26 cellular contexts compared by ENCODE assay signal in genomic region chr17:68731465-68731864, GRCh38.
"Had no signal": no experiment of that assay in that cellular context is flagged by ENCODE, and none has a peak within 500 bp of the region (broad histone marks: within the 10 kb centered on the region; RNA-seq: fewer than 3 reads in every experiment).

No MANE protein-coding gene starts in this region.

- DNase-seq: activated CD4-positive, alpha-beta T cell treated with anti-CD3 and anti-CD28 coated beads for 36 hours; activated CD4-positive, alpha-beta T cell treated with anti-CD3 and anti-CD28 coated beads, Interleukin-2, amount 50 U/mL, for 4 hours; activated CD4-positive, CD25-positive, alpha-beta regulatory T cell; activated naive CD4-positive, alpha-beta T cell; activated T-cell treated with anti-CD3 and anti-CD28 coated beads for 4 hours; activated T-cell treated with anti-CD3 and anti-CD28 coated beads, Interleukin-2, amount 50 U/mL, for 72 hours; cerebellar nuclear complex; colonic mucosa; effector CD8-positive, alpha-beta T cell; gastrocnemius medialis; glutamatergic neuron; left cardiac atrium; left ventricle myocardium superior; midbrain; naive thymus-derived CD8-positive, alpha-beta T cell; posterior cingulate gyrus; right cardiac atrium; spleen; stimulated activated naive CD8-positive, alpha-beta T cell treated with anti-CD3 and anti-CD28 coated beads, Interleukin-15, Interleukin-2, amounts not matched to agents 100 U/mL and 50 U/mL, for 24 hours; T-cell; testis; upper lobe of left lung had no signal

- FAIRE-seq: keratinocyte had no signal

- H3K27me3 ChIP-seq: breast epithelium, colonic mucosa, gastrocnemius medialis, spleen, testis, upper lobe of left lung, vagina had no signal

- H3K4me1 ChIP-seq: colonic mucosa had no signal

- H3K4me3 ChIP-seq: breast epithelium, colonic mucosa, gastrocnemius medialis, spleen, testis, upper lobe of left lung, vagina had no signal

- H3K9me3 ChIP-seq: breast epithelium, colonic mucosa, gastrocnemius medialis, testis, upper lobe of left lung, vagina had no signal

- ATAC-seq: activated CD4-positive, alpha-beta T cell treated with anti-CD3 and anti-CD28 coated beads for 36 hours; activated naive CD4-positive, alpha-beta T cell treated with anti-CD3 and anti-CD28 coated beads, Interleukin-2, amount 50 U/mL, for 72 hours; activated T-cell treated with anti-CD3 and anti-CD28 coated beads, Interleukin-2, amount 50 U/mL, for 72 hours; gastrocnemius medialis; left cardiac atrium; left ventricle myocardium superior; naive thymus-derived CD8-positive, alpha-beta T cell; right cardiac atrium; stimulated activated naive CD8-positive, alpha-beta T cell treated with anti-CD3 and anti-CD28 coated beads, Interleukin-15, Interleukin-2, amounts not matched to agents 100 U/mL and 50 U/mL, for 24 hours; T-cell had no signal

- H3K27ac ChIP-seq: breast epithelium, colonic mucosa, gastrocnemius medialis, spleen, upper lobe of left lung, vagina had no signal

- H3K36me3 ChIP-seq: breast epithelium, colonic mucosa, gastrocnemius medialis, spleen, upper lobe of left lung, vagina had no signal
